10 cellular contexts compared by ENCODE assay signal in the genomic region with DNA sequence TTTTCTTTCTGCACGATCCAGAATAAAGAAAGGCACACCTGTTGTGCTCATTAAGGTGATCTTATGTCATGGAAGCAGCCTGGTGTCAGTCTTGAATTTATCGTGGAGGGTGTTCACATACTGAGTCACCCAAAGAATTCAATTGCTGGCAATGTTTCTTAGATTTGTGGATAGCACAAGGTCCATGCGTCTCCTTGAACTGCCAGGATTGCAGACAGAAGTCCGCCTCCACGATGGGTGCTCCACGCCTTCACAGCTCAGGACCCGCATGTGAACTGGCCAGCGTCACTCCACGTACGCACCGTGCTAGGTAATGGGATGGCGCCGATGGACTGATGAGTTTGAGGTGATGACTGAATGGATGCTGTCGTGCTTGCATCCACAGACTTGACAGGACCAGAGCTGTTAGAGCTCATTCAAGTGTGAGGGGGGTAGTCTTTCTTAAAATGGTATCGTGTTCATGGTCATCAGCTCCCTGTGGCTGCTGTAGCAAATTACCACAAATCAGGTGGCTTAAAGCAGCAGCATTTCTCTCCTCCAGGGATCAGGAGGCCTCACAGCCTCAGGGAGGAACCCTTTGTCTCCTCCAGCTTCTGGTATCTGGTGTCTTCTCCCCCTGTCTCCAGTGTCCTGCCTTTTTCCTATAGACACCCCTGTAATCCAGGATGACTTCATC.
DNase-seq lines count a peak whose midpoint lies in the region; ATAC-seq and TF ChIP-seq lines count a peak whose summit lies in the region.
"Had no signal": no experiment of that assay in that cellular context is flagged by ENCODE, and none has a peak within 500 bp of the region (broad histone marks: within the 10 kb centered on the region; RNA-seq: fewer than 3 reads in every experiment).

No MANE protein-coding gene starts in this region.

- no peak for TF ChIP-seq POLR2A in gastroesophageal sphincter (IDR thresholded peaks at IDR 0.05)

- no peaks in the 10 kb centered on the region for H3K27me3 ChIP-seq in gastroesophageal sphincter
- H3K27me3 ChIP-seq in skeletal muscle satellite cell (ENCODE audit: control insufficient read depth, insufficient read depth, low read length), result no peaks in the 10 kb centered on the region
- H3K27me3 ChIP-seq: Peyer's patch had no signal

- H3K9me3 ChIP-seq in gastroesophageal sphincter (no peaks in the 10 kb centered on the region), skeletal muscle satellite cell (replicated peaks; ENCODE audit: low read length) (no peaks in the 10 kb centered on the region)
- H3K9me3 ChIP-seq: Peyer's patch had no signal

- H3K4me1 Mint-ChIP-seq in WTC11, result peaks cover 11% of the 10 kb centered on the region

- H3K4me1 ChIP-seq in gastroesophageal sphincter, result peaks cover 0 to 29% (median 10%) of the 10 kb centered on the region in 3 donors
- peaks cover 44% of the 10 kb centered on the region for H3K4me1 ChIP-seq in skeletal muscle satellite cell (ENCODE audit: control insufficient read depth, insufficient read depth, low read length)

- TF ChIP-seq CTCF in WTC11 (IDR thresholded peaks at IDR 0.05) (no peak), gastroesophageal sphincter (IDR thresholded peaks at IDR 0.05) (no peak)

- 55 to 80% methylated on average over 2 to 4 of the region's 15 CpGs for WGBS in gastroesophageal sphincter (ENCODE audit: low coverage in 1 of 2), 2 donors

- H3K4me2 ChIP-seq in skeletal muscle satellite cell (ENCODE audit: low read length), result peak overlapping the region; percentile 34

- peaks cover 26% of the 10 kb centered on the region for H3K36me3 Mint-ChIP-seq in WTC11

- H3K9me3 Mint-ChIP-seq in WTC11, result no peaks in the 10 kb centered on the region

- no peak for ATAC-seq in WTC11
- ATAC-seq in gastroesophageal sphincter, result no peak
- ATAC-seq in HG03135 (IDR thresholded peaks at IDR 0.05; ENCODE audit: unreplicated experiment), result no peak

- H3K4me3 Mint-ChIP-seq in WTC11, result no peak overlapping the region

- no peaks in the 10 kb centered on the region for H3K27me3 Mint-ChIP-seq in WTC11 (ENCODE audit: low read depth)

- peak overlapping the region; percentile 75 for H3K27ac Mint-ChIP-seq in WTC11

- peak overlapping the region; percentile 50 to 83 (median 74) for H3K27ac ChIP-seq in gastroesophageal sphincter

- no peak overlapping the region for H3K4me3 ChIP-seq in gastroesophageal sphincter
- H3K4me3 ChIP-seq in skeletal muscle satellite cell (ENCODE audit: low read length), result no peak overlapping the region
- H3K4me3 ChIP-seq: Peyer's patch had no signal

- TF ChIP-seq EP300 in gastroesophageal sphincter (IDR thresholded peaks at IDR 0.05), result no peak

- CTCF ChIA-PET in WTC11 (lab: Charles Lee), result interaction anchor here (1.0 to 1.7 kb wide), 3 partner anchors 31 to 366 kb away, joined by 4 to 6 read pairs (median 5); no protein-coding TSS in a partner anchor

- DNase-seq in EH (ENCODE audit: low read depth), result peak; percentile 58
- no peak for DNase-seq in WTC11 (ENCODE audit: low spot score)
- DNase-seq in NCI-H2196 (lab: John Stamatoyannopoulos, UW; ENCODE audit: unreplicated experiment), result no peak
- no peak for DNase-seq in DMS 273 treated with DMSO at 0.1 percent for 48 hours (lab: John Stamatoyannopoulos, UW)
- DNase-seq in NCI-H1105 treated with DMSO at 0.1 percent for 48 hours (lab: John Stamatoyannopoulos, UW), result no peak
- DNase-seq: effector memory CD4-positive, alpha-beta T cell had no signal

- H3K36me3 ChIP-seq in gastroesophageal sphincter (peaks cover 0 to 45% of the 10 kb centered on the region in 2 donors), skeletal muscle satellite cell (ENCODE audit: insufficient read depth, low read length) (peaks cover 19% of the 10 kb centered on the region)

- peak overlapping the region; percentile 67 for H3K9ac ChIP-seq in skeletal muscle satellite cell (ENCODE audit: low read depth, low read length)

- POLR2A ChIA-PET in WTC11 (lab: Charles Lee), result interaction anchor here (0.6 kb wide), 1 partner anchor 70 kb away, joined by 3 read pairs; no protein-coding TSS in a partner anchor

TF ChIP-seq in WTC11, 78 proteins besides CTCF, POLR2A, EP300 and RAD21:
- TF ChIP-seq, protein P1, sequence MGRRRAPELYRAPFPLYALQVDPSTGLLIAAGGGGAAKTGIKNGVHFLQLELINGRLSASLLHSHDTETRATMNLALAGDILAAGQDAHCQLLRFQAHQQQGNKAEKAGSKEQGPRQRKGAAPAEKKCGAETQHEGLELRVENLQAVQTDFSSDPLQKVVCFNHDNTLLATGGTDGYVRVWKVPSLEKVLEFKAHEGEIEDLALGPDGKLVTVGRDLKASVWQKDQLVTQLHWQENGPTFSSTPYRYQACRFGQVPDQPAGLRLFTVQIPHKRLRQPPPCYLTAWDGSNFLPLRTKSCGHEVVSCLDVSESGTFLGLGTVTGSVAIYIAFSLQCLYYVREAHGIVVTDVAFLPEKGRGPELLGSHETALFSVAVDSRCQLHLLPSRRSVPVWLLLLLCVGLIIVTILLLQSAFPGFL (CRISPR knock-in tag; IDR thresholded peaks at IDR 0.05; ENCODE audit: borderline replicate concordance), result no peak
- TF ChIP-seq ZBTB21 (CRISPR knock-in tag; IDR thresholded peaks at IDR 0.05; ENCODE audit: borderline replicate concordance), result no peak
- TF ChIP-seq ATF1 (CRISPR knock-in tag; IDR thresholded peaks at IDR 0.05), result no peak
